23 cellular contexts compared by ENCODE assay signal in genomic region chr7:129774359-129774758, GRCh38.
A peak's percentile ranks its signal among the peaks of the same experiment; 100 is the strongest.
DNase-seq lines count a peak whose midpoint lies in the region; ATAC-seq and TF ChIP-seq lines count a peak whose summit lies in the region.
"Had no signal": no experiment of that assay in that cellular context is flagged by ENCODE, and none has a peak within 500 bp of the region (broad histone marks: within the 10 kb centered on the region; RNA-seq: fewer than 3 reads in every experiment).

No MANE protein-coding gene starts in this region.

- no peak overlapping the region for H3K9ac ChIP-seq in neuronal stem cell (ENCODE audit: low read depth, low read length, poor library complexity)

- H4K8ac ChIP-seq in neuronal stem cell (ENCODE audit: low read depth, low read length) = no peak overlapping the region

- H2AFZ ChIP-seq in neuronal stem cell (ENCODE audit: low read length) = no peak overlapping the region

- H3K4me1 ChIP-seq in neuronal stem cell (ENCODE audit: control insufficient read depth in 2 of 2, insufficient read depth in 1 of 2, low read depth in 1 of 2, low read length in 2 of 2) = peaks cover 4 to 12% of the 10 kb centered on the region in 2 donors

- H2BK15ac ChIP-seq in neuronal stem cell (ENCODE audit: low read length) = no peak overlapping the region

- no peaks in the 10 kb centered on the region for H3K36me3 Mint-ChIP-seq in WTC11
- H3K36me3 Mint-ChIP-seq in effector memory CD8-positive, alpha-beta T cell (ENCODE audit: insufficient read depth) = no peaks in the 10 kb centered on the region
- H3K36me3 Mint-ChIP-seq: brain; CD8-positive, alpha-beta memory T cell had no signal

- peak overlapping the region; percentile 56 for H3K14ac ChIP-seq in neuronal stem cell (ENCODE audit: low read length)

- peaks cover 50% of the 10 kb centered on the region for H3K27me3 Mint-ChIP-seq in WTC11 (ENCODE audit: low read depth)
- peaks cover 21 to 43% of the 10 kb centered on the region in 2 donors for H3K27me3 Mint-ChIP-seq in effector memory CD8-positive, alpha-beta T cell

- POLR2A ChIA-PET in WTC11 (lab: Charles Lee) = no interaction called here

- no CpG with 5 or more reads among the region's 11 CpGs for WGBS in neuronal stem cell (ENCODE audit: extremely low coverage in 2 of 2, insufficient read length in 2 of 2, insufficient replicate concordance in 1 of 2), 2 donors

- H3K27ac Mint-ChIP-seq in WTC11 = no peak overlapping the region
- no peak overlapping the region for H3K27ac Mint-ChIP-seq in effector memory CD8-positive, alpha-beta T cell
- H3K27ac Mint-ChIP-seq: activated CD4-positive, alpha-beta memory T cell treated with anti-CD3 and anti-CD28 coated beads, Interleukin-2, amount 10 ng/mL, durations not matched to agents 7 days and 5 days; CD8-positive, alpha-beta memory T cell had no signal

- no peaks in the 10 kb centered on the region for H3K9me3 Mint-ChIP-seq in WTC11
- H3K9me3 Mint-ChIP-seq in effector memory CD8-positive, alpha-beta T cell = no peaks in the 10 kb centered on the region
- H3K9me3 Mint-ChIP-seq: activated CD4-positive, alpha-beta memory T cell treated with anti-CD3 and anti-CD28 coated beads, Interleukin-2, amount 10 ng/mL, durations not matched to agents 7 days and 5 days; CD8-positive, alpha-beta memory T cell had no signal

- H3K4me2 ChIP-seq in neuronal stem cell (ENCODE audit: insufficient read depth, low read length, poor library complexity, severe bottlenecking) = no peak overlapping the region

- H2BK120ac ChIP-seq in neuronal stem cell (ENCODE audit: low read depth, low read length) = no peak overlapping the region

- H3K79me1 ChIP-seq in neuronal stem cell (ENCODE audit: low read depth, low read length) = no peaks in the 10 kb centered on the region

- CTCF ChIA-PET in WTC11 (lab: Charles Lee) = interaction anchor here (2.2 to 3.0 kb wide), 2 partner anchors 51 to 55 kb away, joined by 12 to 18 read pairs; no protein-coding TSS in a partner anchor

- peaks cover 42% of the 10 kb centered on the region for H3K27me3 ChIP-seq in H7 (ENCODE audit: control insufficient read depth, insufficient read depth, low read length)
- peaks cover 24 to 100% (median 48%) of the 10 kb centered on the region in 3 experiments for H3K27me3 ChIP-seq in neuronal stem cell (ENCODE audit: control insufficient read depth in 3 of 3, insufficient read depth in 3 of 3, low read depth in 1 of 3, low read length in 3 of 3)

- H4K91ac ChIP-seq in neuronal stem cell (ENCODE audit: low read depth, low read length, poor library complexity) = no peak overlapping the region

- ATAC-seq in WTC11 = peak; percentile 5; the same call in 1 of the 2 replicates
- no peak for ATAC-seq in effector memory CD8-positive, alpha-beta T cell (replicated peaks)
- no peak for ATAC-seq in GM18870 (IDR thresholded peaks at IDR 0.05; ENCODE audit: unreplicated experiment)
- no peak for ATAC-seq in HG02623 (IDR thresholded peaks at IDR 0.05; ENCODE audit: unreplicated experiment)
- ATAC-seq: left cardiac atrium, right cardiac atrium had no signal

- H3K4me3 ChIP-seq in H7 (ENCODE audit: insufficient read depth, low read depth, low read length) (no peak overlapping the region), neuronal stem cell (ENCODE audit: low read length in 2 of 2) (no peak overlapping the region)
- H3K4me3 ChIP-seq: Peyer's patch, stomach had no signal

- H2BK5ac ChIP-seq in neuronal stem cell (ENCODE audit: low read length) = no peak overlapping the region

- H3K4me3 Mint-ChIP-seq in WTC11 = peak overlapping the region; percentile 31
- H3K4me3 Mint-ChIP-seq in effector memory CD8-positive, alpha-beta T cell = no peak overlapping the region
- H3K4me3 Mint-ChIP-seq: activated CD4-positive, alpha-beta memory T cell treated with anti-CD3 and anti-CD28 coated beads, Interleukin-2, amount 10 ng/mL, durations not matched to agents 7 days and 5 days; brain; CD8-positive, alpha-beta memory T cell had no signal

- no peak overlapping the region for H3K27ac ChIP-seq in neuronal stem cell (replicated peaks; ENCODE audit: low read length)
- H3K27ac ChIP-seq: Peyer's patch, stomach had no signal

- H2BK12ac ChIP-seq in neuronal stem cell (ENCODE audit: low read length) = no peak overlapping the region

- no peak for TF ChIP-seq CTCF in WTC11 (IDR thresholded peaks at IDR 0.05)

- peak overlapping the region; percentile 78 for H3K18ac ChIP-seq in neuronal stem cell (ENCODE audit: low read length)

- H3K9me3 ChIP-seq in neuronal stem cell (replicated peaks in 1 of 2; ENCODE audit: control insufficient read depth in 2 of 2, insufficient read depth in 1 of 2, low read depth in 1 of 2, low read length in 2 of 2) = peaks cover 4 to 8% of the 10 kb centered on the region in 2 donors
- H3K9me3 ChIP-seq: Peyer's patch, stomach had no signal

- H3K23ac ChIP-seq in neuronal stem cell (ENCODE audit: low read depth, low read length, poor library complexity) = peak overlapping the region; percentile 87

- peaks cover 79% of the 10 kb centered on the region for H3K4me1 Mint-ChIP-seq in WTC11
- H3K4me1 Mint-ChIP-seq in effector memory CD8-positive, alpha-beta T cell (ENCODE audit: low read depth in 2 of 2) = peaks cover 0 to 5% of the 10 kb centered on the region in 2 donors

- peak overlapping the region; percentile 85 for H2AK5ac ChIP-seq in neuronal stem cell (ENCODE audit: low read depth, low read length)

- H3K4ac ChIP-seq in neuronal stem cell (ENCODE audit: low read length) = no peak overlapping the region

- H3K36me3 ChIP-seq in H7 (replicated peaks; ENCODE audit: control insufficient read depth, insufficient read depth, low read length) (no peaks in the 10 kb centered on the region), neuronal stem cell (replicated peaks in 1 of 2; ENCODE audit: control insufficient read depth in 2 of 2, insufficient read depth in 2 of 2, low read length in 2 of 2) (no peaks in the 10 kb centered on the region)
- H3K36me3 ChIP-seq: Peyer's patch, stomach had no signal

- peak; percentile 77 for DNase-seq in H7
- peak; percentile 25 for DNase-seq in NCI-H446 treated with DMSO at 0.1 percent for 48 hours (lab: John Stamatoyannopoulos, UW)
- DNase-seq in WTC11 (ENCODE audit: low spot score) = peak; percentile 48
- DNase-seq in neuronal stem cell (ENCODE audit: low spot score) = no peak
- no peak for DNase-seq in effector memory CD8-positive, alpha-beta T cell
- no peak for DNase-seq in stimulated activated CD4-positive, alpha-beta T cell treated with anti-CD3 and anti-CD28 coated beads, Interleukin-2, amount 100 ng/mL, for 24 hours
- DNase-seq: activated CD4-positive, alpha-beta memory T cell treated with anti-CD3 and anti-CD28 coated beads, Interleukin-2, amount 10 ng/mL, durations not matched to agents 7 days and 5 days; activated gamma-delta T cell; activated T-cell treated with anti-CD3 and anti-CD28 coated beads for 4 hours; CD8-positive, alpha-beta memory T cell; DMS79; left cardiac atrium; mesenchymal stem cell; NCI-H1436; NCI-H345; Peyer's patch; stomach; T1000; trophoblast cell had no signal

TF ChIP-seq in WTC11, 78 proteins besides CTCF, POLR2A, EP300 and RAD21:
- TF ChIP-seq FOXP1 (CRISPR knock-in tag; IDR thresholded peaks at IDR 0.05; ENCODE audit: borderline replicate concordance) = peak; percentile 60; the same call in 1 of the 2 replicates
- TF ChIP-seq ZNF512 (CRISPR knock-in tag; IDR thresholded peaks at IDR 0.05; ENCODE audit: borderline replicate concordance) = no peak
TF ChIP-seq in WTC11: peak in this region for 1.

Comparison
In these comparisons a context has a peak if more than half of its experiments do, and no peak if none do; other contexts are left out.
1. DNase-seq: peak in H7 (single experiment), NCI-H446 treated with DMSO at 0.1 percent for 48 hours (single experiment) and WTC11 (single experiment); none in neuronal stem cell (single experiment), effector memory CD8-positive, alpha-beta T cell (0 of 3) and stimulated activated CD4-positive, alpha-beta T cell treated with anti-CD3 and anti-CD28 coated beads, Interleukin-2, amount 100 ng/mL, for 24 hours (0 of 2).